Comparison of ENCODE assay signal across 8 cellular contexts in genomic region chr16:80027007-80027965, GRCh38.
DNase-seq lines count a peak whose midpoint lies in the region; ATAC-seq and TF ChIP-seq lines count a peak whose summit lies in the region.

No MANE protein-coding gene starts in this region.

- CTCF ChIA-PET in RWPE1 (lab: Yijun Ruan, JAX): interaction anchor here (0.7 to 1.0 kb wide), 2 partner anchors 9 to 343 kb away, joined by 3 read pairs; no protein-coding TSS in a partner anchor

- peak overlapping the region; percentile 92 for H3K27ac ChIP-seq in RWPE1

- peak; percentile 73 for DNase-seq in GM04504 (ENCODE audit: low read depth)
- DNase-seq in RWPE1 (ENCODE audit: low spot score): peak; percentile 98
- peak; percentile 19 for DNase-seq in activated naive CD4-positive, alpha-beta T cell treated with anti-CD3 and anti-CD28 coated beads, Interleukin-2, amount 50 U/mL, for 16 hours
- DNase-seq in left ventricle myocardium superior: peak; percentile 52
- peak; percentile 75 for DNase-seq in stimulated activated CD4-positive, alpha-beta T cell treated with anti-CD3 and anti-CD28 coated beads, Interleukin-15, amount 100 ng/mL, for 24 hours
- no peak for DNase-seq in midbrain (lab: John Stamatoyannopoulos, UW)
- DNase-seq in NCI-H1048 (lab: John Stamatoyannopoulos, UW): no peak

- no peak for TF ChIP-seq CTCF in RWPE1 (conservative IDR thresholded peaks at IDR 0.05; ENCODE audit: low read depth)

- intact Hi-C loops in left ventricle myocardium superior (cut with micrococcal nuclease): no loop called here

- peak; percentile 71 for ATAC-seq in HG02943 (IDR thresholded peaks at IDR 0.05; ENCODE audit: low read depth, unreplicated experiment)
- ATAC-seq in left ventricle myocardium superior: peak; percentile 80

- POLR2A ChIA-PET in RWPE1 (lab: Yijun Ruan, JAX; ENCODE audit: low non-redundant PET): no interaction called here

Comparison
In these comparisons a context has a peak if more than half of its experiments do, and no peak if none do; other contexts are left out.
1. DNase-seq: peak in GM04504 (single experiment), RWPE1 (single experiment), activated naive CD4-positive, alpha-beta T cell treated with anti-CD3 and anti-CD28 coated beads, Interleukin-2, amount 50 U/mL, for 16 hours (single experiment), left ventricle myocardium superior (single experiment) and stimulated activated CD4-positive, alpha-beta T cell treated with anti-CD3 and anti-CD28 coated beads, Interleukin-15, amount 100 ng/mL, for 24 hours (single experiment); none in midbrain (single experiment) and NCI-H1048 (single experiment).